In the genomic region with DNA sequence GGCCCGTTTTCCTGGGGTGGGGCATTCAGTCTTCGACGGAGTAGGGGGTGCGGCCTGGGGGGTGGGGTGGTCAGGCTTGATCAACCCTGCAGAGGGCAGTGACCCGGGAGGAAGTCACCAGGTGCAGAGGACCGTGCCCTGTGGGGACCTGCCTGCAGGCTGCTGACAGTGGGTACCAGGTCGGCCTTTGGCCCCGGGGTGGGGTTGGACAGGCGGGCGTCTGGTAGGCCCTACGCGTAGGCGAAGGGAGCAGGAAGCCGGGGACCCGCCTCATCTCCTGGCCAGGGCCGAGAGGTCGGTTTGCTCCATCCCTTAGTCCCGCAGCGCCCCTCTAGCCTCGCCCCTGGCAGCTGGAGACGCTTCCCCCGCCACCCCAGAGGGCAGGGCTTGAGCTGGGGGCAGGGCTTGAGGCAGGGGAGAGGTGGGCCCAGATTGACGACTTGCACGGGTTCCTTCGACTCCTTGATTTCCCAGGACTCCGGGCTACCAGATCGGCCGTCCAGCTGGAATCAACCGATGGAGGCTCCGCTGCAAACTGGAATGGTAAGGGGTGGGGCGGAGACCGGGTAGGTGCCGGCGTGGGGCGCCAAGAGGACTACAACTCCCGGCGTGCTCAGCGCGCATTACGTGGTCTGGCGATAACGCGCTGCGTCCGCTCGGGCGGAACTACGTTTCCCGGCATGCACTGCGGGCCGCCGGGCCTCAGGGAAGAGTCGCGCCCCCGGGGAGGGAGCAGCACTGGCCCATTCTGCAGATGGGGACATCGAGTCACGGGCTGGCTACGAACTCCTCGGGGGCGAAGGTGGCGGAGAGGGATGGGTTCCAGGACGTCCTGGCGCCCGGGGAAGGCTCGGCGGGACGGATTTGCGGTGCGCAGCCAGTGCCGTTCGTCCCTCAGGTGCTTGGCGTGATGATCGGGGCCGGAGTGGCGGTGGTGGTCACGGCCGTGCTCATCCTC, we compare ENCODE assay signal across 8 cellular contexts. TPM values are rescaled to one million over a fixed set of nuclear protein-coding genes. Genes with fewer than 3 reads are reported as not detected.
DNase-seq lines count a peak whose midpoint lies in the region; ATAC-seq and TF ChIP-seq lines count a peak whose summit lies in the region.

A gene (plus strand): TSS at position 683 of the 958 bp plus-strand sequence. CDS start 72 bp downstream, at position 755.

- H3K36me3 Mint-ChIP-seq in activated CD4-positive, alpha-beta T cell treated with anti-CD3 and anti-CD28 coated beads, Interleukin-2, amount 10 ng/mL, durations not matched to agents 24 days and 14 days (ENCODE audit: low read depth), result peaks cover 24% of the 10 kb centered on the region

- TF ChIP-seq CTCF in BE2C (IDR thresholded peaks at IDR 0.05; ENCODE audit: low read depth, low read length) (no peak), coronary artery (IDR thresholded peaks at IDR 0.05) (no peak)

- peak within 1 kb of the TSS; percentile 96 for H3K4me3 Mint-ChIP-seq in activated CD4-positive, alpha-beta T cell treated with anti-CD3 and anti-CD28 coated beads, Interleukin-2, amount 10 ng/mL, durations not matched to agents 24 days and 14 days

- H3K4me1 Mint-ChIP-seq in activated CD4-positive, alpha-beta T cell treated with anti-CD3 and anti-CD28 coated beads, Interleukin-2, amount 10 ng/mL, durations not matched to agents 24 days and 14 days, result peaks cover 13% of the 10 kb centered on the region

- H3K4me3 ChIP-seq in BE2C (ENCODE audit: low read depth, low read length), result peak within 1 kb of the TSS; percentile 88
- H3K4me3 ChIP-seq in coronary artery, result peak within 1 kb of the TSS; percentile 90

- H3K36me3 ChIP-seq in BE2C, result no peaks in the 10 kb centered on the region

- intact Hi-C loops in activated CD4-positive, alpha-beta T cell treated with anti-CD3 and anti-CD28 coated beads, Interleukin-2, amount 10 ng/mL, durations not matched to agents 24 days and 14 days (cut with micrococcal nuclease), result loop anchor here (1.0 to 10.0 kb wide), 2 partner anchors 94 to 141 kb away; a partner anchor contains a TSS

- DNase-seq in BE2C, result peak; percentile 96
- peak; percentile 99 for DNase-seq in GM19240 (ENCODE audit: insufficient read length, low spot score)
- DNase-seq in NCI-H526 (lab: John Stamatoyannopoulos, UW), result peak; percentile 76 to 86
- peak; percentile 98 for DNase-seq in activated CD4-positive, alpha-beta T cell treated with anti-CD3 and anti-CD28 coated beads, Interleukin-2, amount 10 ng/mL, durations not matched to agents 24 days and 14 days
- DNase-seq in coronary artery (ENCODE audit: low spot score), result peak; percentile 94
- peak; percentile 97 for DNase-seq in left lobe of liver (ENCODE audit: low spot score)
- DNase-seq in stimulated activated CD4-positive, alpha-beta T cell treated with anti-CD3 and anti-CD28 coated beads, Interleukin-2, amount 100 ng/mL, for 24 hours, result peak; percentile 95 to 96

- H3K9me3 Mint-ChIP-seq in activated CD4-positive, alpha-beta T cell treated with anti-CD3 and anti-CD28 coated beads, Interleukin-2, amount 10 ng/mL, durations not matched to agents 24 days and 14 days, result no peaks in the 10 kb centered on the region

- peak within 1 kb of the TSS; percentile 97 to 98 for H3K27ac ChIP-seq in coronary artery

- H3K27me3 Mint-ChIP-seq in activated CD4-positive, alpha-beta T cell treated with anti-CD3 and anti-CD28 coated beads, Interleukin-2, amount 10 ng/mL, durations not matched to agents 24 days and 14 days, result no peaks in the 10 kb centered on the region

- peak within 1 kb of the TSS; percentile 89 for H3K27ac Mint-ChIP-seq in activated CD4-positive, alpha-beta T cell treated with anti-CD3 and anti-CD28 coated beads, Interleukin-2, amount 10 ng/mL, durations not matched to agents 24 days and 14 days

- peak; percentile 50 for ATAC-seq in HG03457 (IDR thresholded peaks at IDR 0.05; ENCODE audit: unreplicated experiment)
- peak; percentile 87 for ATAC-seq in left lobe of liver

- H3K4me1 ChIP-seq in BE2C, result no peaks in the 10 kb centered on the region

- no peaks in the 10 kb centered on the region for H3K9me3 ChIP-seq in BE2C

- H3K27me3 ChIP-seq in BE2C, result no peaks in the 10 kb centered on the region

RNA-seq across cellular contexts. Expression of the gene that starts here (rescaled TPM):
- 55.4 TPM for polyA plus RNA-seq in BE2C (2012; ENCODE audit: insufficient read depth, insufficient read length, low read depth)
- total RNA-seq in activated CD4-positive, alpha-beta T cell treated with anti-CD3 and anti-CD28 coated beads, Interleukin-2, amount 10 ng/mL, durations not matched to agents 24 days and 14 days, result 122 and 125 TPM in 2 replicates
- 57.9 TPM for total RNA-seq in left lobe of liver

Comparison
In these comparisons a context has a peak if more than half of its experiments do, and no peak if none do; other contexts are left out.
1. Peak in every context shown above with its lines: DNase-seq, ATAC-seq, H3K4me3 ChIP-seq and H3K27ac ChIP-seq.